Comparison of ENCODE assay signal across 21 cellular contexts in genomic region chr14:61026523-61026922, GRCh38. TPM values are rescaled to one million over a fixed set of nuclear protein-coding genes. Genes with fewer than 3 reads are reported as not detected.
A peak's percentile ranks its signal among the peaks of the same experiment; 100 is the strongest.
DNase-seq lines count a peak whose midpoint lies in the region; ATAC-seq, FAIRE-seq and TF ChIP-seq lines count a peak whose summit lies in the region.
"Had no signal": no experiment of that assay in that cellular context is flagged by ENCODE, and none has a peak within 500 bp of the region (broad histone marks: within the 10 kb centered on the region; RNA-seq: fewer than 3 reads in every experiment).

No MANE protein-coding gene starts in this region.

- POLR2A ChIA-PET in SK-N-SH (lab: Yijun Ruan, JAX): no interaction called here

- H4K20me1 ChIP-seq in SK-N-SH (ENCODE audit: insufficient read depth): no peaks in the 10 kb centered on the region

- H3K9ac ChIP-seq in SK-N-SH (peak overlapping the region; percentile 42; the same call in 1 of the 2 replicates), SK-N-MC (ENCODE audit: insufficient read length) (peak overlapping the region; percentile 2)
- H3K9ac ChIP-seq: KMS-11 had no signal

- peak; percentile 5 for FAIRE-seq in urothelium cell line (lab: Jason Lieb, UNC)
- FAIRE-seq: GM12892, GM19239 had no signal

- H3K9me2 ChIP-seq in SK-N-SH: no peaks in the 10 kb centered on the region

- H3K79me2 ChIP-seq in SK-N-SH (ENCODE audit: insufficient read depth): no peaks in the 10 kb centered on the region; the same call in 1 of the 2 replicates

- H3K27me3 ChIP-seq in SK-N-SH (ENCODE audit: insufficient read depth) (no peaks in the 10 kb centered on the region), lower lobe of right lung (ENCODE audit: low read depth) (no peaks in the 10 kb centered on the region)
- H3K27me3 ChIP-seq: MG63 had no signal

- H3K27ac ChIP-seq in SK-N-SH (ENCODE audit: low read depth in 2 of 2, low read length in 1 of 2) (peak overlapping the region; percentile 75 to 83; a peak in 3 of 4 replicates), SK-N-MC (no peak overlapping the region), lower lobe of right lung (no peak overlapping the region)
- H3K27ac ChIP-seq: 22Rv1, C4-2B, KMS-11 had no signal

- peaks cover 0 to 13% of the 10 kb centered on the region in 2 experiments for H3K36me3 ChIP-seq in SK-N-SH (replicated peaks in 1 of 2; ENCODE audit: control insufficient read depth in 1 of 2, insufficient read depth in 2 of 2, low read length in 1 of 2)
- H3K36me3 ChIP-seq in SK-N-MC (ENCODE audit: insufficient read depth, low read length): no peaks in the 10 kb centered on the region
- H3K36me3 ChIP-seq in lower lobe of right lung: no peaks in the 10 kb centered on the region
- H3K36me3 ChIP-seq: MG63 had no signal

- 93% methylated on average over 2 of the region's 2 CpGs for WGBS in SK-N-SH (ENCODE audit: low lambda C conversion rate)

- TF ChIP-seq CTCF in SK-N-SH (IDR thresholded peaks at IDR 0.05) (no peak), lower lobe of right lung (IDR thresholded peaks at IDR 0.05) (no peak)

- H3K4me1 ChIP-seq in SK-N-SH (ENCODE audit: control insufficient read depth in 1 of 2, insufficient read depth in 2 of 2, low read depth in 1 of 2, low read length in 1 of 2): peaks cover 0 to 27% of the 10 kb centered on the region in 2 experiments; a peak in 3 of 4 replicates
- H3K4me1 ChIP-seq in lower lobe of right lung: peaks cover 3% of the 10 kb centered on the region

- peaks cover 19% of the 10 kb centered on the region for H3F3A ChIP-seq in SK-N-SH (replicated peaks; ENCODE audit: insufficient read depth)

- ATAC-seq in SK-N-SH treated with all-trans-retinoic acid at 6 μM for 48 hours: no peak
- ATAC-seq in lower lobe of right lung: peak in 1 of 2 donors; percentile 56
- ATAC-seq in GM21529 (IDR thresholded peaks at IDR 0.05; ENCODE audit: unreplicated experiment): no peak
- ATAC-seq in sciatic nerve: no peak

- CTCF ChIA-PET in SK-N-SH (lab: Yijun Ruan, JAX): interaction anchor here (0.7 to 2.7 kb wide), 11 partner anchors 8 to 401 kb away, joined by 3 to 14 read pairs (median 9); partner anchors contain the start of genes SLC38A6 and TRMT5

- H3K4me3 ChIP-seq in SK-N-SH (ENCODE audit: low read depth in 2 of 2, low read length in 1 of 2) (no peak overlapping the region), SK-N-MC (no peak overlapping the region), lower lobe of right lung (no peak overlapping the region)
- H3K4me3 ChIP-seq: MG63 had no signal

- no peak overlapping the region; the same call in 1 of the 2 replicates for H2AFZ ChIP-seq in SK-N-SH (ENCODE audit: low read depth)

- H3K9me3 ChIP-seq in SK-N-SH: no peaks in the 10 kb centered on the region
- H3K9me3 ChIP-seq in SK-N-MC (ENCODE audit: low read depth, low read length): no peaks in the 10 kb centered on the region
- no peaks in the 10 kb centered on the region for H3K9me3 ChIP-seq in lower lobe of right lung
- H3K9me3 ChIP-seq: MG63 had no signal

- TF ChIP-seq EP300 in SK-N-SH (IDR thresholded peaks at IDR 0.05; ENCODE audit: borderline replicate concordance in 1 of 2, low read depth in 1 of 2, low read length in 1 of 2): no peak

- intact Hi-C loops in lower lobe of right lung (cut with DNase I): no loop called here
- intact Hi-C loops in sciatic nerve (cut with DNase I): loop anchor here (10.0 kb wide), 1 partner anchor 402 kb away; no protein-coding TSS in a partner anchor

- DNase-seq in SK-N-SH: no peak
- no peak for DNase-seq in SK-N-MC (ENCODE audit: low read depth, low spot score)
- DNase-seq in lower lobe of right lung: peak; percentile 57
- DNase-seq in urothelium cell line (ENCODE audit: low spot score): no peak
- no peak for DNase-seq in NCI-H2227 treated with DMSO at 0.1 percent for 48 hours (lab: John Stamatoyannopoulos, UW)
- DNase-seq in sciatic nerve (ENCODE audit: low spot score): no peak
- DNase-seq: COR-L47, DMS53, MG63, NCI-H1092 treated with DMSO at 0.1 percent for 48 hours, NCI-H187, NCI-H446 treated with DMSO at 0.1 percent for 48 hours, NCI-H774, RPMI8226 had no signal

- TF ChIP-seq RAD21 in SK-N-SH (IDR thresholded peaks at IDR 0.05; ENCODE audit: low read length): no peak

- no peak overlapping the region for H3K4me2 ChIP-seq in SK-N-SH
- H3K4me2 ChIP-seq: KMS-11 had no signal

TF ChIP-seq in SK-N-SH, 30 proteins besides CTCF, POLR2A, EP300 and RAD21:
- no peak for TF ChIP-seq POLR2AphosphoS5 (IDR thresholded peaks at IDR 0.05; ENCODE audit: low read depth, low read length)

TF ChIP-seq in SK-N-SH treated with all-trans-retinoic acid at 6 μM for 48 hours, 23 proteins besides CTCF, POLR2A, EP300 and RAD21:
- no peak for TF ChIP-seq BACH2 (CRISPR knock-in tag; IDR thresholded peaks at IDR 0.05; ENCODE audit: borderline replicate concordance)
TF ChIP-seq in SK-N-SH treated with all-trans-retinoic acid at 6 μM for 48 hours: peak in this region for 0.

RNA-seq across cellular contexts. Expression of gene SLC38A6, which starts 45.5 kb away (rescaled TPM):
- polyA plus RNA-seq in SK-N-SH (2012; rRNA removed): 10.4 and 15.3 TPM in 2 replicates
- polyA plus RNA-seq in SK-N-SH (2012; cell fraction: cytosol; rRNA removed): 13.0 and 14.4 TPM in 2 replicates
- polyA plus RNA-seq in SK-N-SH (2012; cell fraction: nucleus; rRNA removed): 13.5 and 28.2 TPM in 2 replicates
- total RNA-seq in lower lobe of right lung (28.3 TPM), sciatic nerve (29.3 TPM)

RNA-seq across cellular contexts. Expression of gene TRMT5, which starts 45.6 kb away (rescaled TPM):
- 4.0 TPM in 2 replicates for polyA plus RNA-seq in SK-N-SH (2012; rRNA removed)
- 6.3 and 6.8 TPM in 2 replicates for polyA plus RNA-seq in SK-N-SH (2012; cell fraction: cytosol; rRNA removed)
- polyA plus RNA-seq in SK-N-SH (2012; cell fraction: nucleus; rRNA removed): 2.8 and 4.4 TPM in 2 replicates
- total RNA-seq in lower lobe of right lung (10.6 TPM), sciatic nerve (14.6 TPM)

Comparison
In these comparisons a context has a peak if more than half of its experiments do, and no peak if none do; other contexts are left out.
1. H3K27ac ChIP-seq: peak in SK-N-SH (2 of 2); none in SK-N-MC (single experiment) and lower lobe of right lung (single experiment).